22 cellular contexts compared by ENCODE assay signal in the genomic region with DNA sequence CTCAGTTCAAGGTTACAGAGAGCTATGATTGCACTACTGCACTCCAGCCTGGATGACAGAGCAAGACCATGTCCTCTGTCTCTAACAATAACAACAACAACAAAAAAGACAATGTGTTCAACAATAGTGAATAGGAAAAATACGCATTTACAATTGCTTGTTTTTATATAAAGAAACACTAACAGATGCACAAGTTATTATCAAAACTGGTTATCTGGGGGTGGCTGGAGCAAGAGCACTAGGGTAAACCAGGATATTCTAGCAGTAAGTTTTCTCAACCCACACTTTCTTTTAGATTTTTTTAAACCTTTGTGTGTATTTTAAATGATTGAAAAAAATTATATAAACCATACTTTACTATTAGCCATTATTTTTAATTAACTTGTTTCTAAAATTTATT. TPM values are rescaled to one million over a fixed set of nuclear protein-coding genes. Genes with fewer than 3 reads are reported as not detected.
A peak's percentile ranks its signal among the peaks of the same experiment; 100 is the strongest.
DNase-seq lines count a peak whose midpoint lies in the region; FAIRE-seq and TF ChIP-seq lines count a peak whose summit lies in the region.
"Had no signal": no experiment of that assay in that cellular context is flagged by ENCODE, and none has a peak within 500 bp of the region (broad histone marks: within the 10 kb centered on the region; RNA-seq: fewer than 3 reads in every experiment).

No MANE protein-coding gene starts in this region.

- no peak overlapping the region for H3K27ac ChIP-seq in BLaER1 treated with 17β-estradiol and CSF1 and Interleukin-3, amounts not matched to agents 10 nM and 100 nM
- H3K27ac ChIP-seq in neutrophil = peak overlapping the region; percentile 59
- H3K27ac ChIP-seq: 22Rv1, A549 had no signal

- FAIRE-seq in frontal cortex (lab: Jason Lieb, UNC) = peak; percentile 47
- FAIRE-seq: A549, GM12878, GM12892, GM18507 had no signal

- no peak overlapping the region for H3K4me3 ChIP-seq in BLaER1 treated with 17β-estradiol and CSF1 and Interleukin-3, amounts not matched to agents 10 nM and 100 nM
- no peak overlapping the region for H3K4me3 ChIP-seq in neutrophil (ENCODE audit: low read depth in 1 of 2, low read length in 1 of 2)
- H3K4me3 ChIP-seq: A549, GM12878 had no signal

- peaks cover 71 to 100% (median 90%) of the 10 kb centered on the region in 11 experiments for H3K9me3 ChIP-seq in BLaER1 treated with 17β-estradiol and CSF1 and Interleukin-3, amounts not matched to agents 10 nM and 100 nM (replicated peaks in 1 of 11)
- H3K9me3 ChIP-seq in neutrophil = peaks cover 29% of the 10 kb centered on the region

- H3K36me3 ChIP-seq in BLaER1 treated with 17β-estradiol and CSF1 and Interleukin-3, amounts not matched to agents 10 nM and 100 nM = peaks cover 0 to 23% (median 8%) of the 10 kb centered on the region in 11 experiments; a peak in 8 of 22 replicates
- no peaks in the 10 kb centered on the region for H3K36me3 ChIP-seq in neutrophil

- H3K9ac ChIP-seq in BLaER1 treated with 17β-estradiol and CSF1 and Interleukin-3, amounts not matched to agents 10 nM and 100 nM = no peak overlapping the region

- peaks cover 0 to 14% (median 12%) of the 10 kb centered on the region in 10 experiments; a peak in 18 of 20 replicates for H3K4me1 ChIP-seq in BLaER1 treated with 17β-estradiol and CSF1 and Interleukin-3, amounts not matched to agents 10 nM and 100 nM
- peaks cover 19 to 24% of the 10 kb centered on the region in 2 experiments for H3K4me1 ChIP-seq in neutrophil (ENCODE audit: control insufficient read depth in 1 of 2, insufficient read depth in 1 of 2, low read depth in 1 of 2, low read length in 1 of 2)
- H3K4me1 ChIP-seq: A549 had no signal

- no peaks in the 10 kb centered on the region for H4K20me1 ChIP-seq in BLaER1 treated with 17β-estradiol and CSF1 and Interleukin-3, amounts not matched to agents 10 nM and 100 nM

- H3K27me3 ChIP-seq in BLaER1 treated with 17β-estradiol and CSF1 and Interleukin-3, amounts not matched to agents 10 nM and 100 nM = no peaks in the 10 kb centered on the region
- no peaks in the 10 kb centered on the region for H3K27me3 ChIP-seq in neutrophil

- DNase-seq in frontal cortex (ENCODE audit: low spot score in 2 of 2) (no peak), T-helper 1 cell (no peak)
- DNase-seq in activated T-cell treated with anti-CD3 and anti-CD28 coated beads, Interleukin-2, amount 50 U/mL, for 1 hour = no peak
- DNase-seq: C1 segment of cervical spinal cord; CD4-positive, alpha-beta memory T cell; CD4-positive, CD25-positive, alpha-beta regulatory T cell; CD8-positive, alpha-beta memory T cell; COR-L47; DMS 273 treated with DMSO at 0.1 percent for 48 hours; DMS153; DMS53; DMS79; DND-41; EL; GDM1 had no signal

- no peak for TF ChIP-seq CTCF in neutrophil (IDR thresholded peaks at IDR 0.05)

- H3K4me2 ChIP-seq in BLaER1 treated with 17β-estradiol and CSF1 and Interleukin-3, amounts not matched to agents 10 nM and 100 nM = peak overlapping the region in 7 of 11 experiments; percentile 42 to 71 (median 54); a peak in 10 of 22 replicates
- H3K4me2 ChIP-seq: A549 had no signal

RNA-seq across cellular contexts. Expression of a gene that starts 33.1 kb away (rescaled TPM):
- 17.5 TPM for total RNA-seq in frontal cortex
